In genomic region chr11:119168471-119169271, GRCh38 we compare ENCODE assay signal across 8 cellular contexts. TPM values are rescaled to one million over a fixed set of nuclear protein-coding genes. Genes with fewer than 3 reads are reported as not detected.
DNase-seq lines count a peak whose midpoint lies in the region; ATAC-seq, FAIRE-seq and TF ChIP-seq lines count a peak whose summit lies in the region.

TSS of gene NLRX1 (plus strand) at chr11:119168725. CDS start at chr11:119171404, 2,679 bp downstream.

- H2BK5ac ChIP-seq in H1 (ENCODE audit: low read depth, low read length) (peak within 1 kb of the TSS; percentile 90), mesendoderm (ENCODE audit: low read length) (peak within 1 kb of the TSS; percentile 78)

- H3K14ac ChIP-seq in H1 (ENCODE audit: insufficient read length), result no peak within 1 kb of the TSS

- CTCF ChIA-PET in activated CD8-positive, alpha-beta memory T cell treated with anti-CD3 and anti-CD28 coated beads for 36 hours (lab: Charles Lee), result interaction anchor here (0.6 to 1.8 kb wide), 16 partner anchors 12 to 232 kb away, joined by 3 to 10 read pairs (median 4); partner anchors contain the start of genes ABCG4, C2CD2L, CBL and HINFP
- CTCF ChIA-PET in H1 (lab: Charles Lee; ENCODE audit: partially characterized antibody), result interaction anchor here (0.8 to 24.3 kb wide), 21 partner anchors 11 to 556 kb away, joined by 3 to 389 read pairs (median 4); partner anchors contain the start of gene ABCG4

- WGBS in H1 (ENCODE audit: extremely low coverage in 1 of 2, insufficient coverage in 1 of 2, insufficient read length in 1 of 2, insufficient replicate concordance in 2 of 2, low coverage in 1 of 2, low lambda C conversion rate in 2 of 2, missing lambda C conversion rate in 1 of 2), 2 experiments, result 28% methylated on average over 9 of the region's 63 CpGs; no CpG with 5 or more reads in 1 of the 2 experiments
- no CpG with 5 or more reads among the region's 63 CpGs for WGBS in mesendoderm (ENCODE audit: extremely low coverage, insufficient coverage, low lambda C conversion rate)

- peak; percentile 82 to 94 (median 90) for TF ChIP-seq CTCF in H1 (IDR thresholded peaks at IDR 0.05; ENCODE audit: control extremely low read depth in 1 of 3, insufficient read depth in 1 of 3, low read depth in 1 of 3, low read length in 3 of 3)

- TF ChIP-seq POLR2A in H1 (IDR thresholded peaks at IDR 0.05; ENCODE audit: control extremely low read depth in 1 of 2, low read depth in 2 of 2, low read length in 2 of 2), result peak in 1 of 2 experiments; percentile 69; a peak in 2 of 3 replicates

- POLR2A ChIA-PET in activated CD8-positive, alpha-beta memory T cell treated with anti-CD3 and anti-CD28 coated beads for 36 hours (lab: Charles Lee), result interaction anchor here (0.6 to 1.2 kb wide), 8 partner anchors 10 to 140 kb away, joined by 3 to 6 read pairs (median 4); partner anchors contain the start of genes CBL and VPS11
- POLR2A ChIA-PET in H1 (lab: Charles Lee; ENCODE audit: partially characterized antibody), result interaction anchor here (0.6 to 6.3 kb wide), 31 partner anchors 9 to 223 kb away, joined by 3 to 58 read pairs (median 4); partner anchors contain the start of genes ABCG4, C2CD2L, CBL and DPAGT1

- TF ChIP-seq EP300 in H1 (IDR thresholded peaks at IDR 0.05; ENCODE audit: borderline replicate concordance in 1 of 2, low read depth in 2 of 2, low read length in 2 of 2), result peak in 1 of 2 experiments; percentile 56; a peak in 1 of 3 replicates

- H3K56ac ChIP-seq in H1 (replicated peaks; ENCODE audit: insufficient read length, low read depth, low read length) (no peak within 1 kb of the TSS), mesendoderm (ENCODE audit: low read length) (peak within 1 kb of the TSS; percentile 97)

- H4K20me1 ChIP-seq in H1 (replicated peaks in 1 of 2; ENCODE audit: control insufficient read depth in 1 of 2, insufficient read depth in 2 of 2, low read length in 2 of 2), result no peaks in the 10 kb centered on the region

- peak within 1 kb of the TSS; percentile 86 for H4K8ac ChIP-seq in H1 (ENCODE audit: extremely low read depth, insufficient read depth, low read length)
- H4K8ac ChIP-seq in mesendoderm (ENCODE audit: low read depth, low read length), result no peak within 1 kb of the TSS

- H3K4me2 ChIP-seq in H1 (ENCODE audit: insufficient read depth in 1 of 2, low read depth in 2 of 2, low read length in 2 of 2) (peak within 1 kb of the TSS; percentile 66 to 86), mesendoderm (ENCODE audit: low read length) (peak within 1 kb of the TSS; percentile 85)

- peaks cover 0 to 4% (median 1%) of the 10 kb centered on the region in 4 experiments; a peak in 4 of 7 replicates for H3K4me1 ChIP-seq in H1 (replicated peaks in 1 of 4; ENCODE audit: control insufficient read depth in 3 of 4, insufficient read depth in 4 of 4, low read length in 3 of 4)
- H3K4me1 ChIP-seq in mesendoderm (ENCODE audit: control insufficient read depth, low read depth, low read length), result no peaks in the 10 kb centered on the region

- H3K4ac ChIP-seq in H1 (replicated peaks; ENCODE audit: insufficient read length, low read depth, low read length), result peak within 1 kb of the TSS; percentile 49
- H3K4ac ChIP-seq in mesendoderm (ENCODE audit: low read depth, low read length), result peak within 1 kb of the TSS; percentile 61

- H3K18ac ChIP-seq in H1 (ENCODE audit: extremely low read depth, low read length), result peak within 1 kb of the TSS; percentile 75
- peak within 1 kb of the TSS; percentile 70 for H3K18ac ChIP-seq in mesendoderm (ENCODE audit: low read length)

- H4K5ac ChIP-seq in H1 (ENCODE audit: insufficient read length, low read depth, low read length), result peak within 1 kb of the TSS; percentile 51
- no peak within 1 kb of the TSS for H4K5ac ChIP-seq in mesendoderm (ENCODE audit: low read length)

- FAIRE-seq in H1 (lab: Jason Lieb, UNC), result no peak

- H3K36me3 ChIP-seq in H1 (ENCODE audit: control insufficient read depth in 2 of 4, insufficient read depth in 4 of 4, low read length in 3 of 4), result no peaks in the 10 kb centered on the region
- H3K36me3 ChIP-seq in mesendoderm (ENCODE audit: control insufficient read depth, insufficient read depth, low read length), result no peaks in the 10 kb centered on the region

- no peaks in the 10 kb centered on the region for H3K79me1 ChIP-seq in H1 (ENCODE audit: low read depth, low read length)
- no peaks in the 10 kb centered on the region for H3K79me1 ChIP-seq in mesendoderm (ENCODE audit: low read length)

- TF ChIP-seq RAD21 in H1 (IDR thresholded peaks at IDR 0.05 in 1 of 2, conservative IDR thresholded peaks at IDR 0.05 in 1 of 2; ENCODE audit: low read depth in 2 of 2, low read length in 2 of 2), result peak; percentile 43 to 62; a peak in 3 of 4 replicates

- peaks cover 7% of the 10 kb centered on the region; the same call in 1 of the 2 replicates for H3K23me2 ChIP-seq in H1 (ENCODE audit: low read depth, low read length)

- no peak within 1 kb of the TSS for H3K23ac ChIP-seq in H1 (ENCODE audit: insufficient read length)
- peak within 1 kb of the TSS; percentile 99 for H3K23ac ChIP-seq in mesendoderm (ENCODE audit: low read length)

- H3K27ac ChIP-seq in H1 (ENCODE audit: low read depth, low read length) (peak within 1 kb of the TSS; percentile 88), mesendoderm (ENCODE audit: low read depth, low read length) (peak within 1 kb of the TSS; percentile 89)

- H3K9ac ChIP-seq in H1 (replicated peaks in 1 of 4; ENCODE audit: extremely low read depth in 1 of 4, low read depth in 3 of 4, low read length in 3 of 4), result peak within 1 kb of the TSS; percentile 68 to 85 (median 78)
- peak within 1 kb of the TSS; percentile 95 for H3K9ac ChIP-seq in mesendoderm (ENCODE audit: low read length)

- H3K9me3 ChIP-seq in H1 (ENCODE audit: insufficient read depth in 2 of 2, low read depth in 1 of 2, low read length in 1 of 2), result no peaks in the 10 kb centered on the region

- DNase-seq in Ammon's horn (ENCODE audit: low spot score) (peak; percentile 89), NCI-H526 treated with DMSO at 0.1 percent for 48 hours (lab: John Stamatoyannopoulos, UW) (peak; percentile 85), H1 (ENCODE audit: low read depth in 1 of 2, low spot score in 2 of 2) (peak; percentile 51 to 90), mesendoderm (peak; percentile 93)
- DNase-seq in stimulated activated CD8-positive, alpha-beta memory T cell treated with anti-CD3 and anti-CD28 coated beads, Interleukin-12 subunit alpha, Interleukin-12 subunit beta, amount 100 ng/mL, for 4 hours (ENCODE audit: low read depth), result peak; percentile 65

- peak within 1 kb of the TSS; percentile 81 for H2BK12ac ChIP-seq in H1 (ENCODE audit: low read depth, low read length)

- H2BK15ac ChIP-seq in H1 (ENCODE audit: low read length), result 0 out of 2 replicates have a peak within 1 kb of the TSS, but pooled peaks have one; percentile 36
- H2BK15ac ChIP-seq in mesendoderm (replicated peaks; ENCODE audit: low read depth), result no peak within 1 kb of the TSS

- no peaks in the 10 kb centered on the region for H3K79me2 ChIP-seq in H1 (ENCODE audit: control insufficient read depth in 1 of 2, insufficient read depth in 2 of 2, low read length in 2 of 2)
- no peaks in the 10 kb centered on the region for H3K79me2 ChIP-seq in mesendoderm (ENCODE audit: control insufficient read depth, insufficient read depth, low read length)

- H2AFZ ChIP-seq in H1 (ENCODE audit: low read length), result peak within 1 kb of the TSS; percentile 24; the same call in 1 of the 2 replicates

- H4K91ac ChIP-seq in H1 (replicated peaks; ENCODE audit: insufficient read length, low read length), result peak within 1 kb of the TSS; percentile 4

- no peak within 1 kb of the TSS for H2AK5ac ChIP-seq in H1 (ENCODE audit: low read depth, low read length)
- no peak within 1 kb of the TSS for H2AK5ac ChIP-seq in mesendoderm (ENCODE audit: low read length)

- H3K27me3 ChIP-seq in H1 (replicated peaks in 1 of 4; ENCODE audit: control insufficient read depth in 3 of 4, extremely low read depth in 1 of 4, insufficient read depth in 3 of 4, low read length in 3 of 4) (no peaks in the 10 kb centered on the region), mesendoderm (ENCODE audit: insufficient read depth, low read length, poor library complexity) (no peaks in the 10 kb centered on the region)

- H2BK20ac ChIP-seq in H1 (ENCODE audit: low read length), result 0 out of 2 replicates have a peak within 1 kb of the TSS, but pooled peaks have one; percentile 40

- ATAC-seq in GM19023 (IDR thresholded peaks at IDR 0.05; ENCODE audit: unreplicated experiment), result peak; percentile 89
- ATAC-seq in HG03280 (IDR thresholded peaks at IDR 0.05; ENCODE audit: unreplicated experiment), result peak; percentile 94

- no peak within 1 kb of the TSS for H2BK120ac ChIP-seq in H1 (replicated peaks; ENCODE audit: low read depth, low read length)
- H2BK120ac ChIP-seq in mesendoderm (ENCODE audit: low read depth, low read length), result no peak within 1 kb of the TSS

- H3K4me3 ChIP-seq in H1 (ENCODE audit: extremely low read depth in 1 of 4, insufficient read depth in 2 of 4, low read depth in 3 of 4, low read length in 4 of 4), result peak within 1 kb of the TSS; percentile 64 to 87 (median 68)
- H3K4me3 ChIP-seq in mesendoderm (ENCODE audit: low read length), result peak within 1 kb of the TSS; percentile 81

TF ChIP-seq in H1, 55 proteins besides CTCF, POLR2A, EP300 and RAD21 (continues in another document):
- TF ChIP-seq CHD1 (IDR thresholded peaks at IDR 0.05; ENCODE audit: low read depth, low read length) (no peak), SP2 (IDR thresholded peaks at IDR 0.05; ENCODE audit: low read length) (no peak), TAF1 (IDR thresholded peaks at IDR 0.05; ENCODE audit: low read depth, low read length) (peak; percentile 84), KDM1A (IDR thresholded peaks at IDR 0.05; ENCODE audit: borderline replicate concordance, low read length) (peak; percentile 100), CREB1 (IDR thresholded peaks at IDR 0.05) (peak; percentile 89), CHD2 (IDR thresholded peaks at IDR 0.05; ENCODE audit: low read length) (no peak), GABPA (IDR thresholded peaks at IDR 0.05; ENCODE audit: borderline replicate concordance, insufficient read depth, low read length) (0 out of 2 replicates have a peak, but pooled peaks have one; percentile 27)

RNA-seq across cellular contexts. Expression of gene NLRX1, which starts in this region (rescaled TPM):
- 10 to 100 TPM; 18.2 TPM for total RNA-seq in activated CD8-positive, alpha-beta memory T cell treated with anti-CD3 and anti-CD28 coated beads for 36 hours
- 12.9 and 13.2 TPM in 2 replicates for total RNA-seq in H1 (2021; fragmentation: NEBNext Ultra II Directional; extraction: Animal tissue kit (Norgen Biotek cat#: 25700))
- 18.6 and 30.5 TPM in 2 replicates for polyA plus RNA-seq in H1 (2011; rRNA removed)
- polyA plus RNA-seq in H1 (2011; cell fraction: cytosol; rRNA removed), result 18.6 TPM
- polyA plus RNA-seq in H1 (2011; cell fraction: nucleus; rRNA removed), result 42.3 TPM
- polyA plus RNA-seq in H1 (2012, experiment 1 of 2), result 9.7 to 18.1 TPM (median 14.2 TPM) in 4 replicates
- 16.4 TPM for polyA plus RNA-seq in H1 (2012, experiment 2 of 2)
- 10.0 TPM for polyA plus RNA-seq in H1 (2013, experiment 1 of 2)
- polyA plus RNA-seq in H1 (2013, experiment 2 of 2), result 9.6 TPM
- 18.7 and 19.9 TPM in 2 replicates for polyA minus RNA-seq in H1 (2011; rRNA and poly(A)+ RNA removed)
- 15.4 TPM for polyA minus RNA-seq in H1 (2011; cell fraction: cytosol; rRNA and poly(A)+ RNA removed)
- polyA minus RNA-seq in H1 (2011; cell fraction: nucleus; rRNA and poly(A)+ RNA removed), result 21.6 TPM
- polyA plus RNA-seq in mesendoderm (2013, experiment 1 of 2), result 4.8 TPM
- polyA plus RNA-seq in mesendoderm (2013, experiment 2 of 2), result 4.5 TPM

Comparison
In these comparisons a context has a peak if more than half of its experiments do, and no peak if none do; other contexts are left out.
1. Peak in every context shown above with its lines: DNase-seq, ATAC-seq, H3K4me3 ChIP-seq and H3K27ac ChIP-seq.